ENCODE assay signal across 13 cellular contexts in the genomic region with DNA sequence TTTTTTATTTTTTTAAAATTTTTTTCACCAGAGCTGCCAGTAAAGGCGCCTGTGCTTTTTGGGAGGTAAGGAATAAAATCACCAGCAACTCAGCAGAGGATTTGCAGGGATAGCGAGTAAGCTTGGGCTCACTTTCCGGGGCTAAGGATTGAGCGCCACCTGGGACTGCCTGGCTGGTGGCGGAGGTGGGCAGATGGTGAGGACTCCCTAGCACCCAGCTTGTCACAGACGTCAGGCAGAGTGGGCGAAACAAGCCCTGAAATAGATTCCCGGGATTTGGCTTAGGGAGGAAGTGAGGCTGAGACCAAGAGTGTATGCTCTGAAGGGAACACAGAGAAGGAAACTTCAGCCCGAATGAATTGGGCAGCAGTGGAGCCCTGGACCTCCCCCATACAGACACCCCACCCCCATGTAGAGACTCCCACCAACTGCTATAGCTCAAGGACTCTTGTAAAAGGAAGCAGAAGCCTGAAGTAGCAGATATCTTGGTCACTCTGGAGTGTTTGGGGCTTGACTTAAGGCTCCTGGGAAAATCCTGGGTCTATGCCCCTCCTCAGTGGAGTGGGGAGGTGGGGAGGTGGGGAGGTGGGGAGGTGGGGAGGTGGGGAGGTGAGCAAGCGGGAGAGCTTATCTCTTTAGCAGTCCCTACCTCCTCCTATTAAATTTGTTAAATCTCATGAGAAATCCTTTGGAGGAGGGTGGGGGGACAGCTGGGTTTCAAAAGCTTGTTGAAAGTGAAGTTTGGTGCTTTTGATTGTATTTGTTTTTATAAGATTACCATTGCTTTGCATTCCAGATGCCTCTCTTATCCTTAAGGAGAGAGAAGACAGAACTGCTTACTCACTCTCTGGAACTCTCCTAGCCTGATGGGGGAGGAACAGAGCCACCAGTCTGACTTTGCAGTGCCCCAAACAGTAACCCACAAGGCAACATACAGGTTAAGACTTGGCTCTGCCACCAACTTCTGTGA. TPM values are rescaled to one million over a fixed set of nuclear protein-coding genes. Genes with fewer than 3 reads are reported as not detected.
DNase-seq lines count a peak whose midpoint lies in the region; ATAC-seq and TF ChIP-seq lines count a peak whose summit lies in the region.
"Had no signal": no experiment of that assay in that cellular context is flagged by ENCODE, and none has a peak within 500 bp of the region (broad histone marks: within the 10 kb centered on the region; RNA-seq: fewer than 3 reads in every experiment).

No MANE protein-coding gene starts in this region.

- H3K4me3 Mint-ChIP-seq in HFFc6 (peak overlapping the region; percentile 64), WTC11 (no peak overlapping the region)
- H3K4me3 Mint-ChIP-seq: activated naive CD8-positive, alpha-beta T cell treated with anti-CD3 and anti-CD28 coated beads, Interleukin-2, amount 10 ng/mL, durations not matched to agents 7 days and 5 days had no signal

- dilution Hi-C loops in mammary epithelial cell (cut with HindIII; ENCODE audit: low sequenced_read_pairs): no loop called here

- H3K9me3 Mint-ChIP-seq in HFFc6: no peaks in the 10 kb centered on the region
- H3K9me3 Mint-ChIP-seq in WTC11: no peaks in the 10 kb centered on the region
- H3K9me3 Mint-ChIP-seq: activated naive CD8-positive, alpha-beta T cell treated with anti-CD3 and anti-CD28 coated beads, Interleukin-2, amount 10 ng/mL, durations not matched to agents 7 days and 5 days had no signal

- no peak overlapping the region for H2AFZ ChIP-seq in mammary epithelial cell (ENCODE audit: low read depth, low read length)

- POLR2A ChIA-PET in WTC11 (lab: Charles Lee): interaction anchor here (0.5 to 1.2 kb wide), 3 partner anchors 9 to 305 kb away, joined by 3 read pairs; no protein-coding TSS in a partner anchor

- H3K4me1 Mint-ChIP-seq in HFFc6 (ENCODE audit: low read depth) (peaks cover 72% of the 10 kb centered on the region), WTC11 (peaks cover 12% of the 10 kb centered on the region)

- peak; percentile 55 for ATAC-seq in WTC11
- no peak for ATAC-seq in HG03108 (IDR thresholded peaks at IDR 0.05; ENCODE audit: unreplicated experiment)
- ATAC-seq: Panc1 had no signal

- WGBS in mammary epithelial cell (ENCODE audit: low coverage, missing lambda C conversion rate): 80% methylated on average over 9 of the region's 10 CpGs

- no peak overlapping the region for H3K4me3 ChIP-seq in mammary epithelial cell (replicated peaks in 1 of 3; ENCODE audit: insufficient read depth in 1 of 3, low read depth in 2 of 3, low read length in 3 of 3)

- no peak for TF ChIP-seq CTCF in HFFc6 (IDR thresholded peaks at IDR 0.05)
- no peak for TF ChIP-seq CTCF in WTC11 (IDR thresholded peaks at IDR 0.05)
- no peak for TF ChIP-seq CTCF in mammary epithelial cell (conservative IDR thresholded peaks at IDR 0.05 in 1 of 2, IDR thresholded peaks at IDR 0.05 in 1 of 2; ENCODE audit: extremely low read depth in 1 of 2, insufficient read depth in 1 of 2, low read depth in 1 of 2, low read length in 2 of 2)

- no peaks in the 10 kb centered on the region for H4K20me1 ChIP-seq in mammary epithelial cell (ENCODE audit: insufficient read depth, low read length)

- intact Hi-C loops in head of caudate nucleus (cut with DNase I) (no loop called here), mammary epithelial cell (cut with micrococcal nuclease) (no loop called here)

- peaks cover 7% of the 10 kb centered on the region for H3K79me2 ChIP-seq in mammary epithelial cell (ENCODE audit: insufficient read depth, low read length)

- peaks cover 22% of the 10 kb centered on the region for H3K4me1 ChIP-seq in mammary epithelial cell (ENCODE audit: insufficient read depth, low read length)

- DNase-seq in HFFc6 (peak; percentile 69), WTC11 (ENCODE audit: low spot score) (no peak), head of caudate nucleus (peak in 40 of 42 donors; percentile 28 to 91 (median 66)), superior temporal gyrus (ENCODE audit: extremely low spot score) (peak; percentile 70), RKO (ENCODE audit: low spot score) (no peak), DMS53 treated with DMSO at 0.1 percent for 48 hours (lab: John Stamatoyannopoulos, UW; ENCODE audit: unreplicated experiment) (no peak), mammary epithelial cell (no peak)
- DNase-seq: activated CD4-positive, CD25-positive, alpha-beta regulatory T cell; activated naive CD8-positive, alpha-beta T cell treated with anti-CD3 and anti-CD28 coated beads, Interleukin-2, amount 10 ng/mL, durations not matched to agents 7 days and 5 days; foreskin melanocyte; stimulated activated CD4-positive, alpha-beta T cell treated with anti-CD3 and anti-CD28 coated beads, Interleukin-1b, Interleukin-23, amount 100 ng/mL, for 48 hours had no signal

- no peaks in the 10 kb centered on the region for H3K36me3 ChIP-seq in mammary epithelial cell (ENCODE audit: insufficient read depth, low read length)

- BruUV-seq in mammary epithelial cell (replicated peaks; lab: Mats Ljungman, UMichigan): no TSS peak

- in situ Hi-C loops in mammary epithelial cell (cut with MboI; ENCODE audit: low sequenced_read_pairs in 2 of 2): no loop called here

- CTCF ChIA-PET in WTC11 (lab: Charles Lee) (interaction anchor here (1.2 to 5.0 kb wide), 3 partner anchors 11 to 77 kb away, joined by 3 to 34 read pairs (median 12); a partner anchor contains a TSS), mammary epithelial cell (lab: Charles Lee; ENCODE audit: low non-redundant PET) (interaction anchor here (0.6 kb wide), 1 partner anchor 77 kb away, joined by 3 read pairs; a partner anchor contains a TSS)

- H3K27ac ChIP-seq in mammary epithelial cell (ENCODE audit: insufficient read depth, low read depth, low read length): no peak overlapping the region

- H3K27ac Mint-ChIP-seq in HFFc6 (peak overlapping the region; percentile 92), WTC11 (no peak overlapping the region; the same call in 1 of the 2 replicates)
- H3K27ac Mint-ChIP-seq: activated naive CD8-positive, alpha-beta T cell treated with anti-CD3 and anti-CD28 coated beads, Interleukin-2, amount 10 ng/mL, durations not matched to agents 7 days and 5 days had no signal

- H3K27me3 ChIP-seq in mammary epithelial cell (ENCODE audit: insufficient read depth, low read length): no peaks in the 10 kb centered on the region

- H3K4me2 ChIP-seq in mammary epithelial cell (ENCODE audit: insufficient read depth, low read depth, low read length): no peak overlapping the region

- H3K27me3 Mint-ChIP-seq in HFFc6 (ENCODE audit: insufficient read depth) (peaks cover 10% of the 10 kb centered on the region), WTC11 (ENCODE audit: low read depth) (no peaks in the 10 kb centered on the region)

- peaks cover 15% of the 10 kb centered on the region; the same call in 1 of the 2 replicates for H3K36me3 Mint-ChIP-seq in HFFc6 (ENCODE audit: low read depth)
- H3K36me3 Mint-ChIP-seq in WTC11: no peaks in the 10 kb centered on the region
- H3K36me3 Mint-ChIP-seq: activated naive CD8-positive, alpha-beta T cell treated with anti-CD3 and anti-CD28 coated beads, Interleukin-2, amount 10 ng/mL, durations not matched to agents 7 days and 5 days had no signal

- no peak overlapping the region for H3K9ac ChIP-seq in mammary epithelial cell (ENCODE audit: insufficient read depth, low read length)

- H3K9me3 ChIP-seq in mammary epithelial cell (replicated peaks; ENCODE audit: insufficient read depth, low read length): no peaks in the 10 kb centered on the region

TF ChIP-seq in WTC11, 78 proteins besides CTCF, POLR2A, EP300 and RAD21 (continues in another document):
- TF ChIP-seq, protein P1, sequence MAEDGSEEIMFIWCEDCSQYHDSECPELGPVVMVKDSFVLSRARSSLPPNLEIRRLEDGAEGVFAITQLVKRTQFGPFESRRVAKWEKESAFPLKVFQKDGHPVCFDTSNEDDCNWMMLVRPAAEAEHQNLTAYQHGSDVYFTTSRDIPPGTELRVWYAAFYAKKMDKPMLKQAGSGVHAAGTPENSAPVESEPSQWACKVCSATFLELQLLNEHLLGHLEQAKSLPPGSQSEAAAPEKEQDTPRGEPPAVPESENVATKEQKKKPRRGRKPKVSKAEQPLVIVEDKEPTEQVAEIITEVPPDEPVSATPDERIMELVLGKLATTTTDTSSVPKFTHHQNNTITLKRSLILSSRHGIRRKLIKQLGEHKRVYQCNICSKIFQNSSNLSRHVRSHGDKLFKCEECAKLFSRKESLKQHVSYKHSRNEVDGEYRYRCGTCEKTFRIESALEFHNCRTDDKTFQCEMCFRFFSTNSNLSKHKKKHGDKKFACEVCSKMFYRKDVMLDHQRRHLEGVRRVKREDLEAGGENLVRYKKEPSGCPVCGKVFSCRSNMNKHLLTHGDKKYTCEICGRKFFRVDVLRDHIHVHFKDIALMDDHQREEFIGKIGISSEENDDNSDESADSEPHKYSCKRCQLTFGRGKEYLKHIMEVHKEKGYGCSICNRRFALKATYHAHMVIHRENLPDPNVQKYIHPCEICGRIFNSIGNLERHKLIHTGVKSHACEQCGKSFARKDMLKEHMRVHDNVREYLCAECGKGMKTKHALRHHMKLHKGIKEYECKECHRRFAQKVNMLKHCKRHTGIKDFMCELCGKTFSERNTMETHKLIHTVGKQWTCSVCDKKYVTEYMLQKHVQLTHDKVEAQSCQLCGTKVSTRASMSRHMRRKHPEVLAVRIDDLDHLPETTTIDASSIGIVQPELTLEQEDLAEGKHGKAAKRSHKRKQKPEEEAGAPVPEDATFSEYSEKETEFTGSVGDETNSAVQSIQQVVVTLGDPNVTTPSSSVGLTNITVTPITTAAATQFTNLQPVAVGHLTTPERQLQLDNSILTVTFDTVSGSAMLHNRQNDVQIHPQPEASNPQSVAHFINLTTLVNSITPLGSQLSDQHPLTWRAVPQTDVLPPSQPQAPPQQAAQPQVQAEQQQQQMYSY (CRISPR knock-in tag; IDR thresholded peaks at IDR 0.05): no peak
- TF ChIP-seq ZNF317 (CRISPR knock-in tag; IDR thresholded peaks at IDR 0.05; ENCODE audit: borderline replicate concordance, low read depth) (no peak), ELF4 (CRISPR knock-in tag; IDR thresholded peaks at IDR 0.05; ENCODE audit: low read depth) (no peak)

RNA-seq across cellular contexts. Expression of a gene that starts 8.2 kb away (rescaled TPM):
- 10 to 100 TPM; 24.9 to 27.5 (median 26.3) TPM for total RNA-seq in HFFc6 (2021; fragmentation: NEBNext Ultra II Directional; extraction: Animal tissue kit (Norgen Biotek cat#: 25700))
- total RNA-seq in WTC11 (2021) (11.9 to 13.4 TPM (median 13.0 TPM) in 3 replicates), mammary epithelial cell (100 to 1,000 TPM in 1 of 2 donors, 10 to 100 TPM in 1; 59.1 to 112 TPM)
- polyA plus RNA-seq in mammary epithelial cell: 43.2 TPM
- 43.4 TPM for polyA minus RNA-seq in mammary epithelial cell

Comparison
In these comparisons a context has a peak if more than half of its experiments do, and no peak if none do; other contexts are left out.
1. DNase-seq: peak in HFFc6 (single experiment), head of caudate nucleus (40 of 42) and superior temporal gyrus (single experiment); none in WTC11 (single experiment), RKO (single experiment), DMS53 treated with DMSO at 0.1 percent for 48 hours (single experiment) and mammary epithelial cell (single experiment).